8 cellular contexts compared by ENCODE assay signal in genomic region chr7:82443801-82444219, GRCh38. TPM values are rescaled to one million over a fixed set of nuclear protein-coding genes. Genes with fewer than 3 reads are reported as not detected.
DNase-seq lines count a peak whose midpoint lies in the region; ATAC-seq lines count a peak whose summit lies in the region.

No MANE protein-coding gene starts in this region.

- DNase-seq in activated naive CD4-positive, alpha-beta T cell treated with anti-CD3 and anti-CD28 coated beads, Interleukin-2, amount 10 ng/mL, durations not matched to agents 7 days and 5 days = no peak
- DNase-seq in activated naive CD4-positive, alpha-beta T cell treated with Interleukin-2 at 50 U/mL for 16 hours = no peak
- peak; percentile 92 for DNase-seq in NCI-H2081 treated with DMSO at 0.1 percent for 48 hours (lab: John Stamatoyannopoulos, UW)
- DNase-seq in Right ventricle myocardium inferior (ENCODE audit: missing footprints) = peak; percentile 89
- DNase-seq in non-pigmented ciliary epithelial cell (ENCODE audit: low read depth) = peak; percentile 55
- no peak for DNase-seq in foreskin melanocyte
- DNase-seq in SIG-M5 treated with dmso at 0.1 percent for 504 hours (lab: John Stamatoyannopoulos, UW; ENCODE audit: unreplicated experiment) = no peak

- H3K27ac Mint-ChIP-seq in activated naive CD4-positive, alpha-beta T cell treated with anti-CD3 and anti-CD28 coated beads, Interleukin-2, amount 10 ng/mL, durations not matched to agents 7 days and 5 days = no peak overlapping the region
- H3K27ac Mint-ChIP-seq in activated naive CD8-positive, alpha-beta T cell = no peak overlapping the region

- intact Hi-C loops in Right ventricle myocardium inferior (cut with DNase I) = loop anchor here (2.0 to 10.0 kb wide), 3 partner anchors 129 to 389 kb away; no protein-coding TSS in a partner anchor

- H3K27me3 Mint-ChIP-seq in activated naive CD4-positive, alpha-beta T cell treated with anti-CD3 and anti-CD28 coated beads, Interleukin-2, amount 10 ng/mL, durations not matched to agents 7 days and 5 days = peaks cover 30% of the 10 kb centered on the region
- peaks cover 30% of the 10 kb centered on the region for H3K27me3 Mint-ChIP-seq in activated naive CD8-positive, alpha-beta T cell

- no peaks in the 10 kb centered on the region for H3K36me3 Mint-ChIP-seq in activated naive CD4-positive, alpha-beta T cell treated with anti-CD3 and anti-CD28 coated beads, Interleukin-2, amount 10 ng/mL, durations not matched to agents 7 days and 5 days
- no peaks in the 10 kb centered on the region for H3K36me3 Mint-ChIP-seq in activated naive CD8-positive, alpha-beta T cell

- peaks cover 8% of the 10 kb centered on the region for H3K4me1 Mint-ChIP-seq in activated naive CD4-positive, alpha-beta T cell treated with anti-CD3 and anti-CD28 coated beads, Interleukin-2, amount 10 ng/mL, durations not matched to agents 7 days and 5 days
- H3K4me1 Mint-ChIP-seq in activated naive CD8-positive, alpha-beta T cell (ENCODE audit: low read depth) = peaks cover 7% of the 10 kb centered on the region

- CTCF ChIA-PET in activated naive CD4-positive, alpha-beta T cell treated with anti-CD3 and anti-CD28 coated beads, Interleukin-2, amount 10 ng/mL, durations not matched to agents 7 days and 5 days (lab: Charles Lee) = no interaction called here

- ATAC-seq in Right ventricle myocardium inferior = peak; percentile 97

- H3K4me3 Mint-ChIP-seq in activated naive CD4-positive, alpha-beta T cell treated with anti-CD3 and anti-CD28 coated beads, Interleukin-2, amount 10 ng/mL, durations not matched to agents 7 days and 5 days = peak overlapping the region; percentile 26
- H3K4me3 Mint-ChIP-seq in activated naive CD8-positive, alpha-beta T cell = peak overlapping the region; percentile 66

- no peaks in the 10 kb centered on the region for H3K9me3 Mint-ChIP-seq in activated naive CD4-positive, alpha-beta T cell treated with anti-CD3 and anti-CD28 coated beads, Interleukin-2, amount 10 ng/mL, durations not matched to agents 7 days and 5 days
- H3K9me3 Mint-ChIP-seq in activated naive CD8-positive, alpha-beta T cell (ENCODE audit: low read depth) = no peaks in the 10 kb centered on the region

RNA-seq across cellular contexts. Expression of gene CACNA2D1, which starts 0.2 kb away (rescaled TPM):
- 46.1 TPM for total RNA-seq in Right ventricle myocardium inferior

Comparison
In these comparisons a context has a peak if more than half of its experiments do, and no peak if none do; other contexts are left out.
1. DNase-seq: peak in NCI-H2081 treated with DMSO at 0.1 percent for 48 hours (single experiment), Right ventricle myocardium inferior (single experiment) and non-pigmented ciliary epithelial cell (single experiment); none in activated naive CD4-positive, alpha-beta T cell treated with anti-CD3 and anti-CD28 coated beads, Interleukin-2, amount 10 ng/mL, durations not matched to agents 7 days and 5 days (single experiment), activated naive CD4-positive, alpha-beta T cell treated with Interleukin-2 at 50 U/mL for 16 hours (single experiment), foreskin melanocyte (single experiment) and SIG-M5 treated with dmso at 0.1 percent for 504 hours (single experiment).